In genomic region chr13:64239372-64239771, GRCh38 we compare ENCODE assay signal across 11 cellular contexts.
A peak's percentile ranks its signal among the peaks of the same experiment; 100 is the strongest.
DNase-seq lines count a peak whose midpoint lies in the region; TF ChIP-seq lines count a peak whose summit lies in the region.
"Had no signal": no experiment of that assay in that cellular context is flagged by ENCODE, and none has a peak within 500 bp of the region (broad histone marks: within the 10 kb centered on the region; RNA-seq: fewer than 3 reads in every experiment).

No MANE protein-coding gene starts in this region.

- WGBS in transverse colon (ENCODE audit: low coverage in 1 of 2), 2 donors, result 63 to 80% methylated on average over 2 of the region's 2 CpGs

- peaks cover 16% of the 10 kb centered on the region for H3K4me1 ChIP-seq in A673 (ENCODE audit: insufficient read depth, low read length, poor library complexity, severe bottlenecking)
- no peaks in the 10 kb centered on the region for H3K4me1 ChIP-seq in transverse colon
- H3K4me1 ChIP-seq: esophagus muscularis mucosa had no signal

- POLR2A ChIA-PET in A673 (lab: Charles Lee; ENCODE audit: low non-redundant PET), result no interaction called here
- POLR2A ChIA-PET in GM10248 (lab: Yijun Ruan, JAX), result no interaction called here

- no peak overlapping the region for H3K4me3 ChIP-seq in A673 (ENCODE audit: low read depth, low read length, poor library complexity, severe bottlenecking)
- no peak overlapping the region for H3K4me3 ChIP-seq in transverse colon
- H3K4me3 ChIP-seq: esophagus muscularis mucosa had no signal

- no TSS peak for BruUV-seq in A673 (replicated peaks; lab: Mats Ljungman, UMichigan)

- DNase-seq in A673 (ENCODE audit: low spot score), result peak; percentile 50
- peak; percentile 24 for DNase-seq in HS-27A (ENCODE audit: low read depth)
- DNase-seq in amniotic epithelial cell (ENCODE audit: low read depth), result peak; percentile 77
- peak; percentile 43 for DNase-seq in glomerular visceral epithelial cell (ENCODE audit: extremely low spot score)
- DNase-seq in pons (ENCODE audit: low spot score), result no peak
- no peak for DNase-seq in GM10248 (ENCODE audit: extremely low spot score)
- DNase-seq in SKM-1 treated with dmso at 0.1 percent for 144 hours (lab: John Stamatoyannopoulos, UW; ENCODE audit: unreplicated experiment), result no peak
- no peak for DNase-seq in transverse colon
- DNase-seq: activated B cell treated with CpG ODN at 0.5 μM for 24 hours; stimulated activated CD4-positive, alpha-beta T cell treated with anti-CD3 and anti-CD28 coated beads, Interleukin-15, amount 100 ng/mL, for 24 hours had no signal

- in situ Hi-C loops in transverse colon (cut with MboI; ENCODE audit: low pct_ligation_motif_present in 1 of 4, low pct_unique_long_range_greater_than_20kb in 1 of 4, low sequenced_read_pairs in 3 of 4), result no loop called here

- H3K27me3 ChIP-seq in A673 (replicated peaks; ENCODE audit: insufficient read depth, low read depth, low read length, poor library complexity) (no peaks in the 10 kb centered on the region), transverse colon (no peaks in the 10 kb centered on the region)
- H3K27me3 ChIP-seq: esophagus muscularis mucosa had no signal

- CTCF ChIA-PET in A673 (lab: Charles Lee), result no interaction called here
- CTCF ChIA-PET in GM10248 (lab: Yijun Ruan, JAX), result interaction anchor here (1.2 kb wide), 1 partner anchor 9 kb away, joined by 3 read pairs; no protein-coding TSS in a partner anchor

- H3K27ac ChIP-seq in A673 (ENCODE audit: low read depth, low read length, poor library complexity, severe bottlenecking) (peak overlapping the region; percentile 12), transverse colon (no peak overlapping the region)
- H3K27ac ChIP-seq: esophagus muscularis mucosa had no signal

- TF ChIP-seq POLR2A in transverse colon (IDR thresholded peaks at IDR 0.05), result no peak

- intact Hi-C loops in A673 (cut with micrococcal nuclease; ENCODE audit: unreplicated experiment), result no loop called here
- intact Hi-C loops in transverse colon (cut with DNase I; ENCODE audit: low total_unique reads), result no loop called here

- TF ChIP-seq EP300 in transverse colon (IDR thresholded peaks at IDR 0.05; ENCODE audit: low read depth), result no peak

- H3K36me3 ChIP-seq in A673 (ENCODE audit: insufficient read depth, low read length, poor library complexity, severe bottlenecking) (no peaks in the 10 kb centered on the region), transverse colon (no peaks in the 10 kb centered on the region)
- H3K36me3 ChIP-seq: esophagus muscularis mucosa had no signal

- TF ChIP-seq CTCF in A673 (conservative IDR thresholded peaks at IDR 0.05; ENCODE audit: low read depth, low read length), result no peak
- TF ChIP-seq CTCF in GM10248 (IDR thresholded peaks at IDR 0.05; ENCODE audit: control extremely low read depth, extremely low read depth, low read depth, missing control alignments), result no peak
- TF ChIP-seq CTCF in transverse colon (IDR thresholded peaks at IDR 0.05), result no peak

- H3K9me3 ChIP-seq in A673 (ENCODE audit: low read depth, low read length, poor library complexity, severe bottlenecking) (no peaks in the 10 kb centered on the region), transverse colon (no peaks in the 10 kb centered on the region)
- H3K9me3 ChIP-seq: esophagus muscularis mucosa had no signal

Comparison
In these comparisons a context has a peak if more than half of its experiments do, and no peak if none do; other contexts are left out.
1. DNase-seq: peak in A673 (single experiment), HS-27A (single experiment), amniotic epithelial cell (single experiment) and glomerular visceral epithelial cell (single experiment); none in pons (single experiment), GM10248 (single experiment), SKM-1 treated with dmso at 0.1 percent for 144 hours (single experiment) and transverse colon (single experiment).